Comparison of ENCODE assay signal across 36 cellular contexts in the genomic region with DNA sequence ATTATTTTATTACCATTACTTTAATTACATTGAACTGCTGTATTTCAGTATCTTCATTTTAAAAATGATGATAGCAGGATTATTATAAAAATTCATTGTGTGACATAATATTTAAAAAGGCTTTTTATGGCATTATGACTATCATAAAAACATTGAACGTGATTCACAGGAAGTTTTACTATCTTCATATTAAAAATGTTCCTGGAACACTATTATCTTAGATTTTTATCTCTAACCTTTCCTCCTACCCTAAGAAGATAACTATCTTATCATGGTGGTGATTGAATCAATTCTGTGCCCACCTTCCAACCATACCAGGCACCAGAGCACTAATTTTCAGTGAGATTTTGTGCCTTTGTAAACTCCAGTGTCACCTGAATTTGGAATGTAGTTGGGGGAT. TPM values are rescaled to one million over a fixed set of nuclear protein-coding genes. Genes with fewer than 3 reads are reported as not detected.
DNase-seq lines count a peak whose midpoint lies in the region; ATAC-seq and TF ChIP-seq lines count a peak whose summit lies in the region.
"Had no signal": no experiment of that assay in that cellular context is flagged by ENCODE, and none has a peak within 500 bp of the region (broad histone marks: within the 10 kb centered on the region; RNA-seq: fewer than 3 reads in every experiment).

No MANE protein-coding gene starts in this region.

- no peak overlapping the region for H3K4me3 ChIP-seq in mucosa of descending colon
- H3K4me3 ChIP-seq: A549; BLaER1; BLaER1 treated with 17β-estradiol and CSF1 and Interleukin-3, amounts not matched to agents 10 nM and 100 nM had no signal

- H3K27ac ChIP-seq in C4-2B, result peak overlapping the region; percentile 74; the same call in 1 of the 2 replicates
- peak overlapping the region; percentile 99 for H3K27ac ChIP-seq in VCaP
- H3K27ac ChIP-seq: 22Rv1; A549; BLaER1; BLaER1 treated with 17β-estradiol and CSF1 and Interleukin-3, amounts not matched to agents 10 nM and 100 nM had no signal

- no peaks in the 10 kb centered on the region for H3K9me3 ChIP-seq in mucosa of descending colon
- H3K9me3 ChIP-seq: A549; BE2C; BLaER1; BLaER1 treated with 17β-estradiol and CSF1 and Interleukin-3, amounts not matched to agents 10 nM and 100 nM; Caco-2 had no signal

- intact Hi-C loops in left colon (cut with DNase I, micrococcal nuclease) (no loop called here), mucosa of descending colon (cut with DNase I, micrococcal nuclease) (no loop called here)

- DNase-seq in left colon (no peak), mucosa of descending colon (no peak), NCI-H1417 treated with DMSO at 0.1 percent for 48 hours (lab: John Stamatoyannopoulos, UW) (no peak), midbrain (lab: John Stamatoyannopoulos, UW) (no peak)
- DNase-seq: 8988T; ACHN; AML-193; BE2C; C1 segment of cervical spinal cord; Caco-2; Calu3; CD4-positive, alpha-beta memory T cell; CD4-positive, alpha-beta T cell; CD4-positive, CD25-positive, alpha-beta regulatory T cell; CD8-positive, alpha-beta memory T cell; CD8-positive, alpha-beta T cell; COR-L47; DMS 273 treated with DMSO at 0.1 percent for 48 hours; DMS153; DMS53; DMS79; DMS79 treated with DMSO at 0.1 percent for 48 hours; DND-41; EL had no signal

- TF ChIP-seq CTCF in C4-2B (conservative IDR thresholded peaks at IDR 0.05), result no peak
- TF ChIP-seq CTCF in VCaP (conservative IDR thresholded peaks at IDR 0.05), result no peak
- TF ChIP-seq CTCF in mucosa of descending colon (IDR thresholded peaks at IDR 0.05), result no peak

- no peaks in the 10 kb centered on the region for H3K4me1 ChIP-seq in mucosa of descending colon (ENCODE audit: low read depth)
- H3K4me1 ChIP-seq: A549; BE2C; BLaER1; BLaER1 treated with 17β-estradiol and CSF1 and Interleukin-3, amounts not matched to agents 10 nM and 100 nM; Caco-2 had no signal

- H3K36me3 ChIP-seq in mucosa of descending colon (ENCODE audit: low read depth), result no peaks in the 10 kb centered on the region
- H3K36me3 ChIP-seq: BE2C; BLaER1; BLaER1 treated with 17β-estradiol and CSF1 and Interleukin-3, amounts not matched to agents 10 nM and 100 nM had no signal

- ATAC-seq in left colon, result peak; percentile 58
- ATAC-seq in mucosa of descending colon, result peak; percentile 62
- no peak for ATAC-seq in HG02852 (IDR thresholded peaks at IDR 0.05; ENCODE audit: unreplicated experiment)
- no peak for ATAC-seq in GM21360 (IDR thresholded peaks at IDR 0.05; ENCODE audit: unreplicated experiment)
- ATAC-seq: A549; CD8-positive, alpha-beta T cell had no signal

RNA-seq across cellular contexts. Expression of gene LRRC9, which starts 16.2 kb away (rescaled TPM):
- under 1 TPM; 0.06 to 0.34 TPM for total RNA-seq in left colon
- total RNA-seq in mucosa of descending colon, result under 1 TPM in 1 of 3 donors, not detected in 2; 0.58 TPM
- total RNA-seq: A172; A673; B cell; Calu3; CD4-positive, alpha-beta T cell; CD4-positive, CD25-positive, alpha-beta regulatory T cell; CD8-positive, alpha-beta memory T cell; CD8-positive, alpha-beta T cell; Daoy had no signal

Comparison
In these comparisons a context has a peak if more than half of its experiments do, and no peak if none do; other contexts are left out.
1. ATAC-seq: peak in left colon (single experiment) and mucosa of descending colon (single experiment); none in HG02852 (single experiment) and GM21360 (single experiment).